Comparison of ENCODE assay signal across 20 cellular contexts in the genomic region with DNA sequence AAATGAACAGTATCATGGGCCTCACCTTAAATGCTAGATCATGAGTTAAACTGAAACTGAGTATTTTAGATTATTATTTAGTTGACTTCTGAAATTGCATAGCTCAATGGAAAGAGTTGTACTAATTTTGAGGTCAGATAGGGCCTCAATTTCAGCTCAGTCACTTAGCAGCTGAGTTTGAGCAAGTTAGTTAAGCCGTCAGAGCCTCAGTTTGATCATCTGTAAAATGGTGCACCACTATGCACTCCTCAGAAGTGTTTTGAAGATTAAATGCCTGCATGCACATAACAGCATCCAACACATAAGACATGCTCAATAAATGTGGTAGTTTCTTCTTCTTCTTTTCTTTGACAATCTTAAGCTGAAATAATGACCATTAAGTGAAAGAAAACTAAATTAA. TPM values are rescaled to one million over a fixed set of nuclear protein-coding genes. Genes with fewer than 3 reads are reported as not detected.
DNase-seq lines count a peak whose midpoint lies in the region; ATAC-seq, FAIRE-seq and TF ChIP-seq lines count a peak whose summit lies in the region.
"Had no signal": no experiment of that assay in that cellular context is flagged by ENCODE, and none has a peak within 500 bp of the region (broad histone marks: within the 10 kb centered on the region; RNA-seq: fewer than 3 reads in every experiment).

No MANE protein-coding gene starts in this region.

- dilution Hi-C loops in keratinocyte (cut with MboI; ENCODE audit: extremely low pct_ligation_motif_present, low sequenced_read_pairs) = no loop called here

- CTCF ChIA-PET in HepG2 (lab: Yijun Ruan, JAX; ENCODE audit: low intra/inter-chr PET ratio, low total read pairs) = no interaction called here

- no peak overlapping the region for H3K27ac ChIP-seq in HepG2 (ENCODE audit: extremely low read length, insufficient read depth, low read length)
- no peak overlapping the region for H3K27ac ChIP-seq in right lobe of liver
- no peak overlapping the region for H3K27ac ChIP-seq in KMS-11
- no peak overlapping the region for H3K27ac ChIP-seq in keratinocyte (ENCODE audit: control insufficient read depth, insufficient read depth, low read length)
- H3K27ac ChIP-seq: A549 had no signal

- H3K27me3 ChIP-seq in HepG2 (ENCODE audit: control insufficient read depth in 1 of 2, insufficient read depth in 2 of 2, low read length in 2 of 2) (no peaks in the 10 kb centered on the region), right lobe of liver (no peaks in the 10 kb centered on the region), KMS-11 (ENCODE audit: insufficient read depth, low read depth) (no peaks in the 10 kb centered on the region), keratinocyte (ENCODE audit: control insufficient read depth, extremely low read depth, insufficient read depth, low read length) (no peaks in the 10 kb centered on the region), BE2C (no peaks in the 10 kb centered on the region)

- no peak overlapping the region for H3K4me2 ChIP-seq in HepG2 (ENCODE audit: low read depth, low read length)
- H3K4me2 ChIP-seq in KMS-11 = peak overlapping the region; percentile 10; the same call in 1 of the 2 replicates
- H3K4me2 ChIP-seq in keratinocyte (ENCODE audit: control insufficient read depth, extremely low read depth, insufficient read depth, low read depth, low read length) = no peak overlapping the region
- H3K4me2 ChIP-seq: A549, GM23338 had no signal

- ATAC-seq in HepG2 (no peak), right lobe of liver (no peak)
- ATAC-seq: A549, GM23338, HCT116 had no signal

- H3K79me2 ChIP-seq in HepG2 (ENCODE audit: insufficient read depth, low read length) (no peaks in the 10 kb centered on the region), KMS-11 (ENCODE audit: insufficient read depth, low read depth) (no peaks in the 10 kb centered on the region), keratinocyte (ENCODE audit: control insufficient read depth, insufficient read depth, low read length) (no peaks in the 10 kb centered on the region)

- H4K20me1 ChIP-seq in HepG2 (ENCODE audit: insufficient read depth, low read length) = no peaks in the 10 kb centered on the region
- no peaks in the 10 kb centered on the region for H4K20me1 ChIP-seq in KMS-11 (ENCODE audit: insufficient read depth)
- no peaks in the 10 kb centered on the region for H4K20me1 ChIP-seq in keratinocyte (ENCODE audit: control insufficient read depth, extremely low read depth, insufficient read depth, low read length)

- POLR2A ChIA-PET in HepG2 (lab: Yijun Ruan, JAX) = no interaction called here

- no peaks in the 10 kb centered on the region for H3K36me3 Mint-ChIP-seq in activated T-cell treated with anti-CD3 and anti-CD28 coated beads, Interleukin-2, amount 50 U/mL, for 24 hours (ENCODE audit: low read depth)
- H3K36me3 Mint-ChIP-seq: CD4-positive, alpha-beta memory T cell had no signal

- intact Hi-C loops in HepG2 (cut with micrococcal nuclease; ENCODE audit: unreplicated experiment) = no loop called here
- intact Hi-C loops in right lobe of liver (cut with DNase I) = no loop called here

- H3K9me1 ChIP-seq in keratinocyte (ENCODE audit: control insufficient read depth, extremely low read depth, insufficient read depth, low read length) = no peaks in the 10 kb centered on the region

- TF ChIP-seq CTCF in HepG2 (CRISPR knock-in tag; IDR thresholded peaks at IDR 0.05) = no peak
- no peak for TF ChIP-seq CTCF in right lobe of liver (IDR thresholded peaks at IDR 0.05)
- no peak for TF ChIP-seq CTCF in KMS-11 (conservative IDR thresholded peaks at IDR 0.05; ENCODE audit: low read depth, low read length)
- no peak for TF ChIP-seq CTCF in keratinocyte (optimal IDR thresholded peaks at IDR 0.05 in 1 of 3, IDR thresholded peaks at IDR 0.05 in 1 of 3, conservative IDR thresholded peaks at IDR 0.05 in 1 of 3; ENCODE audit: extremely low read depth in 1 of 3, insufficient read depth in 2 of 3, low read length in 3 of 3)
- no peak for TF ChIP-seq CTCF in BE2C (IDR thresholded peaks at IDR 0.05; ENCODE audit: low read depth, low read length)

- H3K4me1 ChIP-seq in HepG2 (ENCODE audit: insufficient read depth, low read length) = peaks cover 19% of the 10 kb centered on the region
- no peaks in the 10 kb centered on the region for H3K4me1 ChIP-seq in right lobe of liver
- H3K4me1 ChIP-seq in KMS-11 (ENCODE audit: low read depth, poor library complexity, severe bottlenecking) = peaks cover 32% of the 10 kb centered on the region
- no peaks in the 10 kb centered on the region for H3K4me1 ChIP-seq in keratinocyte (ENCODE audit: control insufficient read depth, extremely low read depth, insufficient read depth, low read length)
- 0 out of 2 replicates have a peak, but pooled peaks cover 2% of the 10 kb centered on the region for H3K4me1 ChIP-seq in BE2C

- H3K4me3 ChIP-seq in HepG2 (replicated peaks in 1 of 3; ENCODE audit: insufficient read depth in 1 of 3, low read depth in 2 of 3, low read length in 3 of 3) (no peak overlapping the region), right lobe of liver (no peak overlapping the region), KMS-11 (IDR thresholded peaks at IDR 0.05; ENCODE audit: insufficient read depth, low read depth, low read length) (no peak overlapping the region), keratinocyte (ENCODE audit: control insufficient read depth in 2 of 3, extremely low read depth in 1 of 3, insufficient read depth in 2 of 3, low read depth in 1 of 3, low read length in 3 of 3) (no peak overlapping the region), BE2C (ENCODE audit: low read depth, low read length) (no peak overlapping the region)
- H3K4me3 ChIP-seq: A549, GM23338 had no signal

- in situ Hi-C loops in HepG2 (cut with HindIII; ENCODE audit: extremely low pct_ligation_motif_present, low pct_unique_long_range_greater_than_20kb) = no loop called here

- no TSS peak for BruUV-seq in HepG2 (replicated peaks; lab: Mats Ljungman, UMichigan)

- no peak for TF ChIP-seq POLR2A in HepG2 (IDR thresholded peaks at IDR 0.05; ENCODE audit: insufficient read depth in 1 of 2, low read depth in 2 of 2, low read length in 2 of 2)
- TF ChIP-seq POLR2A in right lobe of liver (IDR thresholded peaks at IDR 0.05) = no peak

- H3K9ac ChIP-seq in HepG2 (ENCODE audit: insufficient read depth, low read depth, low read length) (no peak overlapping the region), KMS-11 (no peak overlapping the region), keratinocyte (ENCODE audit: control insufficient read depth, extremely low read depth, insufficient read depth, low read length) (no peak overlapping the region)

- H2AFZ ChIP-seq in HepG2 (ENCODE audit: low read length) (no peak overlapping the region), KMS-11 (ENCODE audit: low read depth) (no peak overlapping the region), keratinocyte (ENCODE audit: control insufficient read depth, low read length) (no peak overlapping the region)
- H2AFZ ChIP-seq: GM23338 had no signal

- H3K9me3 ChIP-seq in HepG2 (ENCODE audit: low read length) = no peaks in the 10 kb centered on the region
- H3K9me3 ChIP-seq in right lobe of liver = no peaks in the 10 kb centered on the region
- no peaks in the 10 kb centered on the region for H3K9me3 ChIP-seq in keratinocyte (ENCODE audit: control insufficient read depth, low read depth, low read length)
- no peaks in the 10 kb centered on the region for H3K9me3 ChIP-seq in BE2C
- H3K9me3 ChIP-seq: A549 had no signal

- H3K4me3 Mint-ChIP-seq in activated T-cell treated with anti-CD3 and anti-CD28 coated beads, Interleukin-2, amount 50 U/mL, for 24 hours = no peak overlapping the region
- H3K4me3 Mint-ChIP-seq: CD4-positive, alpha-beta memory T cell; GM23338; H9 had no signal

- DNase-seq in HepG2 (ENCODE audit: low spot score) (no peak), right lobe of liver (no peak), keratinocyte (ENCODE audit: low read depth, low spot score) (no peak), BE2C (no peak)
- DNase-seq in activated T-cell treated with anti-CD3 and anti-CD28 coated beads, Interleukin-2, amount 50 U/mL, for 24 hours = no peak
- DNase-seq: 8988T; ACHN; AML-193; C1 segment of cervical spinal cord; Calu3; CD4-positive, alpha-beta memory T cell; COR-L47; DMS53; DMS79 treated with DMSO at 0.1 percent for 48 hours; GF-D8; H9 had no signal

- H3K27ac Mint-ChIP-seq in activated T-cell treated with anti-CD3 and anti-CD28 coated beads, Interleukin-2, amount 50 U/mL, for 24 hours = no peak overlapping the region
- H3K27ac Mint-ChIP-seq: CD4-positive, alpha-beta memory T cell; GM23338; H9 had no signal

- H3K27me3 Mint-ChIP-seq in activated T-cell treated with anti-CD3 and anti-CD28 coated beads, Interleukin-2, amount 50 U/mL, for 24 hours = no peaks in the 10 kb centered on the region
- H3K27me3 Mint-ChIP-seq: CD4-positive, alpha-beta memory T cell had no signal

- no peaks in the 10 kb centered on the region for H3K36me3 ChIP-seq in HepG2 (replicated peaks in 1 of 2; ENCODE audit: control insufficient read depth in 1 of 2, insufficient read depth in 2 of 2, low read length in 2 of 2)
- H3K36me3 ChIP-seq in right lobe of liver = no peaks in the 10 kb centered on the region
- no peaks in the 10 kb centered on the region for H3K36me3 ChIP-seq in KMS-11 (ENCODE audit: insufficient read depth)
- no peaks in the 10 kb centered on the region for H3K36me3 ChIP-seq in keratinocyte (ENCODE audit: control insufficient read depth in 2 of 2, extremely low read depth in 1 of 2, insufficient read depth in 2 of 2, low read length in 2 of 2)
- no peaks in the 10 kb centered on the region for H3K36me3 ChIP-seq in BE2C

- TF ChIP-seq EP300 in HepG2 (IDR thresholded peaks at IDR 0.05; ENCODE audit: low read depth in 2 of 2, low read length in 2 of 2) (no peak), HepG2 (CRISPR knock-in tag; IDR thresholded peaks at IDR 0.05; ENCODE audit: borderline replicate concordance) (no peak)

- TF ChIP-seq RAD21 in HepG2 (CRISPR knock-in tag; IDR thresholded peaks at IDR 0.05) = no peak

- peaks cover 22% of the 10 kb centered on the region for H3K4me1 Mint-ChIP-seq in activated T-cell treated with anti-CD3 and anti-CD28 coated beads, Interleukin-2, amount 50 U/mL, for 24 hours (ENCODE audit: low read depth)

- H3K9me3 Mint-ChIP-seq in activated T-cell treated with anti-CD3 and anti-CD28 coated beads, Interleukin-2, amount 50 U/mL, for 24 hours = no peaks in the 10 kb centered on the region
- H3K9me3 Mint-ChIP-seq: CD4-positive, alpha-beta memory T cell; GM23338; H9 had no signal

- FAIRE-seq in HepG2 (lab: Jason Lieb, UNC) (no peak), keratinocyte (lab: Jason Lieb, UNC) (peak; percentile 59)
- FAIRE-seq: A549 had no signal

- 6% methylated on average over 1 of the region's 1 CpG for WGBS in HepG2 (ENCODE audit: low lambda C conversion rate)
- 100% methylated on average over 1 of the region's 1 CpG for WGBS in right lobe of liver (ENCODE audit: insufficient coverage, low coverage, low lambda C conversion rate, missing lambda C conversion rate)

RNA-seq across cellular contexts. Expression of a gene that starts 38.2 kb away (rescaled TPM):
- total RNA-seq in HepG2 (2016; rRNA removed; fragmentation: Illumina TruSeq; extraction: Trizol) = 96.6 and 166 TPM in 2 replicates
- total RNA-seq in HepG2 (2016; cell fraction: cytosol; rRNA removed; fragmentation: Illumina TruSeq; extraction: Trizol; ENCODE audit: low read depth) = 36.4 and 45.6 TPM in 2 replicates
- total RNA-seq in HepG2 (2016; cell fraction: insoluble cytoplasmic fraction; rRNA removed; fragmentation: Illumina TruSeq; extraction: Trizol) = 99.9 and 166 TPM in 2 replicates
- total RNA-seq in HepG2 (2016; cell fraction: membrane; rRNA removed; fragmentation: Illumina TruSeq; extraction: Trizol) = 85.2 and 99.8 TPM in 2 replicates
- total RNA-seq in HepG2 (2016; cell fraction: nucleus; rRNA removed; fragmentation: Illumina TruSeq; extraction: Trizol) = 44.0 and 50.3 TPM in 2 replicates
- 26.9 and 35.1 TPM in 2 replicates for polyA plus RNA-seq in HepG2 (2011; rRNA removed)
- 14.0 and 22.3 TPM in 2 replicates for polyA plus RNA-seq in HepG2 (2011; cell fraction: cytosol; rRNA removed)
- polyA plus RNA-seq in HepG2 (2011; cell fraction: nucleus; rRNA removed) = 9.7 and 13.3 TPM in 2 replicates
- polyA plus RNA-seq in HepG2 (2012) = 44.4 and 56.1 TPM in 2 replicates
- polyA plus RNA-seq in HepG2 (2016; cell fraction: cytosol; fragmentation: Illumina TruSeq; extraction: Trizol; ENCODE audit: low read depth) = 29.3 and 47.9 TPM in 2 replicates
- polyA plus RNA-seq in HepG2 (2016; cell fraction: insoluble cytoplasmic fraction; fragmentation: Illumina TruSeq; extraction: Trizol; ENCODE audit: low read depth) = 142 and 145 TPM in 2 replicates
- polyA plus RNA-seq in HepG2 (2016; cell fraction: membrane; fragmentation: Illumina TruSeq; extraction: Trizol; ENCODE audit: low read depth) = 58.2 and 68.6 TPM in 2 replicates
- polyA plus RNA-seq in HepG2 (2016; cell fraction: nucleus; fragmentation: Illumina TruSeq; extraction: Trizol; ENCODE audit: insufficient read depth, low read depth) = 60.3 and 61.7 TPM in 2 replicates
- 5.9 and 8.2 TPM in 2 replicates for polyA minus RNA-seq in HepG2 (2011; rRNA and poly(A)+ RNA removed; ENCODE audit: low replicate concordance)
- polyA minus RNA-seq in HepG2 (2011; cell fraction: cytosol; rRNA and poly(A)+ RNA removed) = 58.7 and 64.4 TPM in 2 replicates
- polyA minus RNA-seq in HepG2 (2011; cell fraction: nucleus; rRNA and poly(A)+ RNA removed) = 32.3 and 35.6 TPM in 2 replicates
- 10 to 100 TPM; 18.7 to 31.6 (median 27.0) TPM for total RNA-seq in right lobe of liver
- 23.9 to 40.0 TPM (median 30.7 TPM) in 3 replicates for polyA plus RNA-seq in keratinocyte
- polyA plus RNA-seq in keratinocyte (2011; ENCODE audit: low read depth) = 54.0 TPM
- polyA plus RNA-seq in keratinocyte (2011; cell fraction: cytosol; rRNA removed) = 23.3 and 41.0 TPM in 2 replicates
- polyA plus RNA-seq in keratinocyte (2011; cell fraction: nucleus; rRNA removed) = 11.4 and 16.9 TPM in 2 replicates
- 20.1 and 31.0 TPM in 2 replicates for polyA plus RNA-seq in keratinocyte (2012; ENCODE audit: low replicate concordance)
- 1.9 to 20.8 TPM (median 10.6 TPM) in 3 replicates for polyA minus RNA-seq in keratinocyte
- 50.3 TPM for polyA minus RNA-seq in keratinocyte (2011; cell fraction: cytosol; rRNA and poly(A)+ RNA removed)
- polyA minus RNA-seq in keratinocyte (2011; cell fraction: nucleus; rRNA and poly(A)+ RNA removed) = 8.0 and 10.2 TPM in 2 replicates
- polyA plus RNA-seq in BE2C (2012; ENCODE audit: insufficient read depth, insufficient read length, low read depth) = 82.4 TPM

RNA-seq across cellular contexts. Expression of a gene that starts 42.5 kb away (rescaled TPM):
- total RNA-seq in HepG2 (2016; rRNA removed; fragmentation: Illumina TruSeq; extraction: Trizol) = 10.6 and 19.2 TPM in 2 replicates
- 2.5 and 3.1 TPM in 2 replicates for total RNA-seq in HepG2 (2016; cell fraction: cytosol; rRNA removed; fragmentation: Illumina TruSeq; extraction: Trizol; ENCODE audit: low read depth)
- 10.6 and 17.6 TPM in 2 replicates for total RNA-seq in HepG2 (2016; cell fraction: insoluble cytoplasmic fraction; rRNA removed; fragmentation: Illumina TruSeq; extraction: Trizol)
- 20.1 and 24.4 TPM in 2 replicates for total RNA-seq in HepG2 (2016; cell fraction: membrane; rRNA removed; fragmentation: Illumina TruSeq; extraction: Trizol)
- 9.0 and 10.7 TPM in 2 replicates for total RNA-seq in HepG2 (2016; cell fraction: nucleus; rRNA removed; fragmentation: Illumina TruSeq; extraction: Trizol)
- polyA plus RNA-seq in HepG2 (2011; rRNA removed) = 21.4 and 24.9 TPM in 2 replicates
- 14.9 and 22.6 TPM in 2 replicates for polyA plus RNA-seq in HepG2 (2011; cell fraction: cytosol; rRNA removed)
- polyA plus RNA-seq in HepG2 (2011; cell fraction: nucleus; rRNA removed) = 12.3 and 12.6 TPM in 2 replicates
- polyA plus RNA-seq in HepG2 (2012) = 35.5 and 45.2 TPM in 2 replicates
- 3.4 and 3.6 TPM in 2 replicates for polyA plus RNA-seq in HepG2 (2016; cell fraction: cytosol; fragmentation: Illumina TruSeq; extraction: Trizol; ENCODE audit: low read depth)
- polyA plus RNA-seq in HepG2 (2016; cell fraction: insoluble cytoplasmic fraction; fragmentation: Illumina TruSeq; extraction: Trizol; ENCODE audit: low read depth) = 19.5 and 21.2 TPM in 2 replicates
- polyA plus RNA-seq in HepG2 (2016; cell fraction: membrane; fragmentation: Illumina TruSeq; extraction: Trizol; ENCODE audit: low read depth) = 19.1 and 22.9 TPM in 2 replicates
- 12.8 and 14.3 TPM in 2 replicates for polyA plus RNA-seq in HepG2 (2016; cell fraction: nucleus; fragmentation: Illumina TruSeq; extraction: Trizol; ENCODE audit: insufficient read depth, low read depth)
- polyA minus RNA-seq in HepG2 (2011; rRNA and poly(A)+ RNA removed; ENCODE audit: low replicate concordance) = 0.47 and 45.0 TPM in 2 replicates
- 26.4 and 29.2 TPM in 2 replicates for polyA minus RNA-seq in HepG2 (2011; cell fraction: cytosol; rRNA and poly(A)+ RNA removed)
- 33.1 and 37.5 TPM in 2 replicates for polyA minus RNA-seq in HepG2 (2011; cell fraction: nucleus; rRNA and poly(A)+ RNA removed)
- total RNA-seq in right lobe of liver = 100 to 1,000 TPM; 101 to 289 (median 134) TPM
- 0.02 to 0.18 TPM (median 0.09 TPM) in 3 replicates for polyA plus RNA-seq in keratinocyte
- 0.85 TPM for polyA plus RNA-seq in keratinocyte (2011; ENCODE audit: low read depth)
- 0.09 and 0.22 TPM in 2 replicates for polyA plus RNA-seq in keratinocyte (2011; cell fraction: cytosol; rRNA removed)
- polyA plus RNA-seq in keratinocyte (2011; cell fraction: nucleus; rRNA removed) = 0.13 and 0.19 TPM in 2 replicates
- polyA plus RNA-seq in keratinocyte (2012; ENCODE audit: low replicate concordance) = 0.11 and 1.0 TPM in 2 replicates
- polyA minus RNA-seq in keratinocyte = 0.13 to 0.36 TPM in 2 of 3 replicates, not detected in the other
- not detected for polyA minus RNA-seq in keratinocyte (2011; cell fraction: cytosol; rRNA and poly(A)+ RNA removed)
- polyA minus RNA-seq in keratinocyte (2011; cell fraction: nucleus; rRNA and poly(A)+ RNA removed) = not detected in 2 replicates
- polyA plus RNA-seq in BE2C (2012; ENCODE audit: insufficient read depth, insufficient read length, low read depth) = 0.71 TPM
- total RNA-seq: GM23338, H9 had no signal

RNA-seq across cellular contexts. Expression of a gene that starts 51.4 kb away (rescaled TPM):
- 3.0 and 3.6 TPM in 2 replicates for total RNA-seq in HepG2 (2016; rRNA removed; fragmentation: Illumina TruSeq; extraction: Trizol)
- total RNA-seq in HepG2 (2016; cell fraction: cytosol; rRNA removed; fragmentation: Illumina TruSeq; extraction: Trizol; ENCODE audit: low read depth) = 10.4 and 13.3 TPM in 2 replicates
- total RNA-seq in HepG2 (2016; cell fraction: insoluble cytoplasmic fraction; rRNA removed; fragmentation: Illumina TruSeq; extraction: Trizol) = 2.7 and 4.7 TPM in 2 replicates
- total RNA-seq in HepG2 (2016; cell fraction: membrane; rRNA removed; fragmentation: Illumina TruSeq; extraction: Trizol) = 4.9 and 7.6 TPM in 2 replicates
- total RNA-seq in HepG2 (2016; cell fraction: nucleus; rRNA removed; fragmentation: Illumina TruSeq; extraction: Trizol) = 8.9 and 14.3 TPM in 2 replicates
- polyA plus RNA-seq in HepG2 (2011; rRNA removed) = 3.8 and 5.0 TPM in 2 replicates
- polyA plus RNA-seq in HepG2 (2011; cell fraction: cytosol; rRNA removed) = 1.7 and 3.3 TPM in 2 replicates
- 3.2 and 4.1 TPM in 2 replicates for polyA plus RNA-seq in HepG2 (2011; cell fraction: nucleus; rRNA removed)
- 2.9 and 4.3 TPM in 2 replicates for polyA plus RNA-seq in HepG2 (2012)
- 2.8 and 4.3 TPM in 2 replicates for polyA plus RNA-seq in HepG2 (2016; cell fraction: cytosol; fragmentation: Illumina TruSeq; extraction: Trizol; ENCODE audit: low read depth)
- 2.9 and 3.8 TPM in 2 replicates for polyA plus RNA-seq in HepG2 (2016; cell fraction: insoluble cytoplasmic fraction; fragmentation: Illumina TruSeq; extraction: Trizol; ENCODE audit: low read depth)
- 4.6 and 5.3 TPM in 2 replicates for polyA plus RNA-seq in HepG2 (2016; cell fraction: membrane; fragmentation: Illumina TruSeq; extraction: Trizol; ENCODE audit: low read depth)
- 6.4 and 7.4 TPM in 2 replicates for polyA plus RNA-seq in HepG2 (2016; cell fraction: nucleus; fragmentation: Illumina TruSeq; extraction: Trizol; ENCODE audit: insufficient read depth, low read depth)
- polyA minus RNA-seq in HepG2 (2011; rRNA and poly(A)+ RNA removed; ENCODE audit: low replicate concordance) = 0.37 and 3.8 TPM in 2 replicates
- polyA minus RNA-seq in HepG2 (2011; cell fraction: cytosol; rRNA and poly(A)+ RNA removed) = 2.1 and 2.5 TPM in 2 replicates
- polyA minus RNA-seq in HepG2 (2011; cell fraction: nucleus; rRNA and poly(A)+ RNA removed) = 36.9 and 38.0 TPM in 2 replicates
- total RNA-seq in right lobe of liver = 1 to 10 TPM; 2.9 to 9.2 (median 4.8) TPM
- 0.41 to 1.6 TPM (median 1.4 TPM) in 3 replicates for polyA plus RNA-seq in keratinocyte
- polyA plus RNA-seq in keratinocyte (2011; ENCODE audit: low read depth) = 0.31 TPM
- 0.40 and 0.86 TPM in 2 replicates for polyA plus RNA-seq in keratinocyte (2011; cell fraction: cytosol; rRNA removed)
- polyA plus RNA-seq in keratinocyte (2011; cell fraction: nucleus; rRNA removed) = 1.1 and 1.9 TPM in 2 replicates
- polyA plus RNA-seq in keratinocyte (2012; ENCODE audit: low replicate concordance) = 0.45 and 0.84 TPM in 2 replicates
- 1.4 to 2.8 TPM in 2 of 3 replicates, not detected in the other for polyA minus RNA-seq in keratinocyte
- 0.38 TPM for polyA minus RNA-seq in keratinocyte (2011; cell fraction: cytosol; rRNA and poly(A)+ RNA removed)
- 2.1 and 6.3 TPM in 2 replicates for polyA minus RNA-seq in keratinocyte (2011; cell fraction: nucleus; rRNA and poly(A)+ RNA removed)
- polyA plus RNA-seq in BE2C (2012; ENCODE audit: insufficient read depth, insufficient read length, low read depth) = 1.1 TPM

Comparison
In these comparisons a context has a peak if more than half of its experiments do, and no peak if none do; other contexts are left out.
1. RNA of a gene that starts 42.5 kb away (total RNA-seq): 101 to 289 TPM in right lobe of liver; 2.5 to 24.4 TPM in HepG2; every median in the first group is over 4 times any median in the second.